1 cellular context compared by ENCODE assay signal in the genomic region with DNA sequence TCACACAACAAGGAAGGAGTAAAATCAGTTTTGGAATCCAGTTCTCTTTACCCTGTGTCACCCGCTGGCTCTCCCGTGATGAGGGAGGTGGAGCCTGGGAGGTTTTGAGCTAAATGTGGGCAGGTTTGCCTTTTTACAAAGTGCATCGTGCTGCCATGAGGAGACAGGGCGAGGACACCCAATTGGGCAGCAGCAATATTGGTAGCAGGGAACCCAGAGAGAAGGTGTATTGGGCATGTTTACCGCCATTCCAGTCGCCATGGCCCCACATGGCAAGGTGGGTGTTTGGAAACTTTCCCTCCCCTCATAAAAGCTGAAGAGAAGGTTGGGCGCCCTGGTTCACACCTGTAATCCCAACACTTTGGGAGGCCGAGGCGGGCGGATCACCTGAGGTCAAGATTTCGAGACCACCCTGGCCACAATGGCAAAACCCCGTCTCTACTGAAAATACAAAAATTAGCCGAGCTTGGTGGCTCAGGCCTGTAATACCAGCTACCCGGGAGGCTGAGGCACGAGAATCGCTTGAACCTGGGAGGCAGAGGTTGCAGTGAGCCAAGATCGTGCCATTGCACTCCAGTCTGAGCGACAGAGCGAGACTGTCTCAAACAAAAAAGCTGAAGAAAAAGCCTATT.
TF ChIP-seq lines count a peak whose summit lies in the region.

No MANE protein-coding gene starts in this region.

TF ChIP-seq in GM12878, 131 proteins besides CTCF, POLR2A, EP300 and RAD21:
- TF ChIP-seq POU2F2 (IDR thresholded peaks at IDR 0.05; ENCODE audit: borderline replicate concordance, low read depth, low read length): no peak
- TF ChIP-seq USF2 (IDR thresholded peaks at IDR 0.05; ENCODE audit: borderline replicate concordance, low read depth, low read length): no peak
- TF ChIP-seq MLLT1 (IDR thresholded peaks at IDR 0.05): peak; percentile 89
